In the genomic region with DNA sequence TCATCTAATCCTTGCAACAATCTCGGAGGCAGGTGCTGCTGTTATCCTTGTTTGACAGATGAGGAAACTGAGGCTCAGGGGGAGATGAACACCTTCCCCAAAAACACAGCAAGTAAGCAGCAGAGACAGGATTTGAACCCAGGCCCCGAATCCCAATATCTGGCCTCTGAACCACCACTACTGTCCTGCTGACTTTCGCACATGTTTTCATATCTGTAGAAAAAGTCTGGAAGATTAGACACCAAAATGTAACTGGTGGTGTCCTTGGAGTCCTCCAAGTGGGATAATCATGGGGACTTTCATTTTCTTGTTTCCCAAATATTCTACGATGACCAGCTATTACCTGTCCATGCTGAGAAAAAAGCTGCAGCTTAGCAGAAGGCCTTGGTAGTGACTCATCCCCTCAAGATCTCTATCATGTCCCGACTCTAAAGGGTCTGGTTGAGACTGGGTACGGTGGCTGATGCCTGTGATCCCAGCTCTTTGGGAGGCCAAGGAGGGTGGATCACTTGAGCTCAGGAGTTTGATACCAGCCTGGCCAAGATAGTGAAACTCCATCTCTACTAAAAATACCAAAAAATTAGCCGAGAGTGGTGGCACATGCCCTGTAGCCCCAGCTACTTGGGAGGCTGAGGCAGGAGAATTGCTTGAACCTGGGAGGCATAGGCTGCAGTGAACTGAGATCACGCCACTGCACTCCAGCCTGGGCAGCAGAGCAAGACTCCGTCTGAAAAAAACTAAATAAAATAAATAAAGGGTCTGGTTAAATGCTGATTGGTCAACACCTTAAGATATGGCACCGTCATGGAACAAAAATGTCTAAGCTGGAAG, we compare ENCODE assay signal across 8 cellular contexts. TPM values are rescaled to one million over a fixed set of nuclear protein-coding genes. Genes with fewer than 3 reads are reported as not detected.
A peak's percentile ranks its signal among the peaks of the same experiment; 100 is the strongest.
DNase-seq lines count a peak whose midpoint lies in the region; ATAC-seq and TF ChIP-seq lines count a peak whose summit lies in the region.

No MANE protein-coding gene starts in this region.

- peaks cover 7% of the 10 kb centered on the region for H3K36me3 Mint-ChIP-seq in Caco-2 (ENCODE audit: insufficient read depth, unreplicated experiment)

- H3K36me3 ChIP-seq in skeletal muscle tissue (ENCODE audit: control insufficient read depth in 3 of 3, insufficient read depth in 3 of 3, low read length in 3 of 3) (peaks cover 0 to 7% (median 5%) of the 10 kb centered on the region in 3 donors), Caco-2 (ENCODE audit: control insufficient read depth, insufficient read depth, low read length) (no peaks in the 10 kb centered on the region)

- H3K4me1 ChIP-seq in skeletal muscle tissue (ENCODE audit: control insufficient read depth in 3 of 3, insufficient read depth in 3 of 3, low read length in 3 of 3) (peaks cover 2 to 13% (median 5%) of the 10 kb centered on the region in 3 donors), Caco-2 (no peaks in the 10 kb centered on the region; the same call in 1 of the 2 replicates)

- no peaks in the 10 kb centered on the region for H3K4me1 Mint-ChIP-seq in Caco-2 (ENCODE audit: low read depth, unreplicated experiment)

- no peak overlapping the region for H3K9ac ChIP-seq in skeletal muscle tissue (ENCODE audit: low read depth in 1 of 3, low read length in 3 of 3)

- TF ChIP-seq CTCF in RWPE1 (conservative IDR thresholded peaks at IDR 0.05; ENCODE audit: low read depth) (no peak), fibroblast of mammary gland (conservative IDR thresholded peaks at IDR 0.05; ENCODE audit: control insufficient read depth, insufficient read depth, low read depth, low read length) (no peak), foreskin fibroblast (IDR thresholded peaks at IDR 0.05; ENCODE audit: low read depth, low read length) (no peak), Caco-2 (IDR thresholded peaks at IDR 0.05; ENCODE audit: insufficient read depth in 1 of 2, low read depth in 1 of 2, low read length in 1 of 2, severe bottlenecking in 1 of 2, unreplicated experiment in 1 of 2) (no peak)

- no peak overlapping the region for H3K27ac Mint-ChIP-seq in Caco-2 (ENCODE audit: unreplicated experiment)

- no peak overlapping the region for H3K4me3 Mint-ChIP-seq in Caco-2 (ENCODE audit: unreplicated experiment)

- no TSS peak for BruUV-seq in Caco-2 (replicated peaks; lab: Mats Ljungman, UMichigan)

- H3K27me3 ChIP-seq in skeletal muscle tissue (ENCODE audit: control insufficient read depth in 3 of 3, insufficient read depth in 3 of 3, low read length in 3 of 3) = no peaks in the 10 kb centered on the region
- no peaks in the 10 kb centered on the region for H3K27me3 ChIP-seq in Caco-2 (replicated peaks; ENCODE audit: control insufficient read depth, insufficient read depth, low read length)

- DNase-seq in EH (ENCODE audit: low read depth) = peak; percentile 62
- no peak for DNase-seq in RWPE1 (ENCODE audit: low spot score)
- DNase-seq in fibroblast of mammary gland (ENCODE audit: low read depth) = peak; percentile 48
- no peak for DNase-seq in foreskin fibroblast
- DNase-seq in T-helper 2 cell = no peak
- DNase-seq in Caco-2 = no peak

- H3K9me3 Mint-ChIP-seq in Caco-2 (ENCODE audit: unreplicated experiment) = peaks cover 13% of the 10 kb centered on the region

- H3K4me3 ChIP-seq in fibroblast of mammary gland (ENCODE audit: control insufficient read depth, low read depth, low read length) (no peak overlapping the region), skeletal muscle tissue (ENCODE audit: low read length in 3 of 3) (no peak overlapping the region), foreskin fibroblast (ENCODE audit: low read depth in 1 of 2, low read length in 2 of 2) (no peak overlapping the region), Caco-2 (ENCODE audit: low read depth, low read length) (no peak overlapping the region)

- peak overlapping the region; percentile 28; the same call in 1 of the 2 replicates for H3K27ac ChIP-seq in RWPE1
- H3K27ac ChIP-seq in skeletal muscle tissue (ENCODE audit: low read depth, low read length) = peak overlapping the region; percentile 64

- H3K27me3 Mint-ChIP-seq in Caco-2 (ENCODE audit: insufficient read depth, unreplicated experiment) = no peaks in the 10 kb centered on the region

- H3K9me3 ChIP-seq in skeletal muscle tissue (ENCODE audit: control insufficient read depth in 3 of 3, low read length in 3 of 3) (peaks cover 0 to 3% (median 0%) of the 10 kb centered on the region in 3 donors), Caco-2 (peaks cover 19% of the 10 kb centered on the region)

- no peak for ATAC-seq in HG02571 (IDR thresholded peaks at IDR 0.05; ENCODE audit: unreplicated experiment)

- CTCF ChIA-PET in RWPE1 (lab: Yijun Ruan, JAX) = interaction anchor here (0.8 kb wide), 1 partner anchor 16 kb away, joined by 3 read pairs; no protein-coding TSS in a partner anchor
- CTCF ChIA-PET in Caco-2 (lab: Charles Lee) = no interaction called here

- intact Hi-C loops in Caco-2 (cut with micrococcal nuclease; ENCODE audit: unreplicated experiment) = no loop called here

- POLR2A ChIA-PET in RWPE1 (lab: Yijun Ruan, JAX; ENCODE audit: low non-redundant PET) (no interaction called here), Caco-2 (lab: Charles Lee) (no interaction called here)

RNA-seq across cellular contexts. Expression of a gene that starts 8.6 kb away (rescaled TPM):
- total RNA-seq in skeletal muscle tissue = 1.6 TPM
- 3.8 and 4.2 TPM in 2 replicates for total RNA-seq in Caco-2 (2022)

RNA-seq across cellular contexts. Expression of a gene that starts 31.7 kb away (rescaled TPM):
- total RNA-seq in skeletal muscle tissue = 35.0 TPM
- 80.7 and 84.1 TPM in 2 replicates for total RNA-seq in Caco-2 (2022)

RNA-seq across cellular contexts. Expression of a gene that starts 57.8 kb away (rescaled TPM):
- total RNA-seq in skeletal muscle tissue (85.6 TPM), Caco-2 (2022) (94.9 and 115 TPM in 2 replicates)

Comparison
In these comparisons a context has a peak if more than half of its experiments do, and no peak if none do; other contexts are left out.
1. DNase-seq: peak in EH (single experiment) and fibroblast of mammary gland (single experiment); none in RWPE1 (single experiment), foreskin fibroblast (0 of 2), T-helper 2 cell (0 of 5) and Caco-2 (0 of 2).